Comparison of ENCODE assay signal across 11 cellular contexts in genomic region chr2:138095336-138095735, GRCh38.
"Had no signal": no experiment of that assay in that cellular context is flagged by ENCODE, and none has a peak within 500 bp of the region (broad histone marks: within the 10 kb centered on the region; RNA-seq: fewer than 3 reads in every experiment).

No MANE protein-coding gene starts in this region.

- H3K36me3 ChIP-seq: HAP-1 had no signal

- H3K27ac ChIP-seq: GM23248 had no signal

- H3K4me3 ChIP-seq: GM23248, GM23338, HAP-1 had no signal

- H3K4me3 Mint-ChIP-seq: GM23338, H9, HFFc6 had no signal

- H3K9me3 ChIP-seq: HAP-1 had no signal

- DNase-seq: GM23248, GOT3, H7, H9, HCEC 1CT, HFFc6 had no signal

- H3K27ac Mint-ChIP-seq: GM23338, H9, HFFc6 had no signal

- FAIRE-seq: H1, H54 had no signal

- H3K9ac ChIP-seq: GM23248 had no signal

- H2AFZ ChIP-seq: GM23248, GM23338 had no signal

- ATAC-seq: GM23338, HCT116 had no signal
